ENCODE assay signal across 12 cellular contexts in the genomic region with DNA sequence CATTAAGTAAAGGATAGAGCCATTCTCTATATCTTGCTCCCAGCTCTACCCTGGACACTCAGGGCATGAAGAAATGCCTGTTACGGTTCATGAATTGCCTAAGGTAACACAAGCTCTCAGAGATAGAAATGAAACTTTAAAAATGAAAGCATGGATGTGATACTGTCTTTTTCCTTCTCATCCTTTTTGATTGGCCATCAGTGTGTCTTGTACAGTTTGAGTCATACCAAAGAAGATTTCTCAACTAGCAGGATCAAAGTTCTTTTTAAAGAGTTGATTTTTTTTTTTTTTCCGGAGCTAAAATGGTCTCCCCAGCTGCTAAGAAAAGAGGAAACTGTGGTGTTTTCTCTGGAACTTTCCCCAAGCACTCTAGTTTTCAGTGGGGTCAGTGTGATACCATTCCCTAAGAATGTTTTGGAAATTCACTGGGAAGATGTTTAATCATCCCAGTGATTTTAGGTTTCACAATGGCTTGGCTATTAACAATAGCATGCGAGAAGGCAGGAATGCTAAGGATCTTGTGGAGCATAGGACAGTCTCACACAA.
DNase-seq lines count a peak whose midpoint lies in the region; ATAC-seq and TF ChIP-seq lines count a peak whose summit lies in the region.
"Had no signal": no experiment of that assay in that cellular context is flagged by ENCODE, and none has a peak within 500 bp of the region (broad histone marks: within the 10 kb centered on the region; RNA-seq: fewer than 3 reads in every experiment).

No MANE protein-coding gene starts in this region.

- H3K9me3 ChIP-seq in ascending aorta, result no peaks in the 10 kb centered on the region

- intact Hi-C loops in ascending aorta (cut with DNase I), result loop anchor here (5.0 to 10.0 kb wide), 6 partner anchors 38 to 635 kb away; no protein-coding TSS in a partner anchor

- CTCF ChIA-PET in activated CD4-positive, alpha-beta T cell treated with anti-CD3 and anti-CD28 coated beads, Interleukin-2, amount 10 ng/mL, durations not matched to agents 7 days and 5 days (lab: Charles Lee), result no interaction called here

- H3K4me3 ChIP-seq in ascending aorta (peak overlapping the region in 1 of 2 donors; percentile 3), skin epidermis (no peak overlapping the region)

- peaks cover 6 to 18% of the 10 kb centered on the region in 2 donors for H3K4me1 ChIP-seq in ascending aorta

- H3K4me1 Mint-ChIP-seq in activated CD4-positive, alpha-beta T cell treated with anti-CD3 and anti-CD28 coated beads, Interleukin-2, amount 10 ng/mL, durations not matched to agents 7 days and 5 days, result peaks cover 3% of the 10 kb centered on the region

- H3K9me3 Mint-ChIP-seq in activated CD4-positive, alpha-beta T cell treated with anti-CD3 and anti-CD28 coated beads, Interleukin-2, amount 10 ng/mL, durations not matched to agents 7 days and 5 days, result no peaks in the 10 kb centered on the region

- no peaks in the 10 kb centered on the region for H3K36me3 Mint-ChIP-seq in activated CD4-positive, alpha-beta T cell treated with anti-CD3 and anti-CD28 coated beads, Interleukin-2, amount 10 ng/mL, durations not matched to agents 7 days and 5 days (ENCODE audit: low read depth)

- no peak for TF ChIP-seq CTCF in ascending aorta (IDR thresholded peaks at IDR 0.05)

- DNase-seq in HCEC 1CT (peak; percentile 86), ascending aorta (ENCODE audit: low spot score in 2 of 2) (no peak), hepatic stellate cell (ENCODE audit: low spot score) (peak; percentile 55), activated T-cell treated with anti-CD3 and anti-CD28 coated beads for 4 hours (no peak)
- no peak for DNase-seq in activated CD4-positive, alpha-beta T cell treated with anti-CD3 and anti-CD28 coated beads, Interleukin-2, amount 10 ng/mL, durations not matched to agents 7 days and 5 days
- DNase-seq: posterior cingulate gyrus had no signal

- POLR2A ChIA-PET in activated CD4-positive, alpha-beta T cell treated with anti-CD3 and anti-CD28 coated beads, Interleukin-2, amount 10 ng/mL, durations not matched to agents 7 days and 5 days (lab: Charles Lee), result no interaction called here

- peaks cover 6% of the 10 kb centered on the region for H3K27me3 Mint-ChIP-seq in activated CD4-positive, alpha-beta T cell treated with anti-CD3 and anti-CD28 coated beads, Interleukin-2, amount 10 ng/mL, durations not matched to agents 7 days and 5 days

- no peak overlapping the region for H3K4me3 Mint-ChIP-seq in activated CD4-positive, alpha-beta T cell treated with anti-CD3 and anti-CD28 coated beads, Interleukin-2, amount 10 ng/mL, durations not matched to agents 7 days and 5 days

- H3K27ac ChIP-seq in ascending aorta (peak overlapping the region; percentile 62 to 79), skin epidermis (peak overlapping the region in 12 of 21 experiments; percentile 5 to 75 (median 44))
- H3K27ac ChIP-seq: epithelial cell of prostate had no signal

- H3K27me3 ChIP-seq in ascending aorta, result no peaks in the 10 kb centered on the region

- ATAC-seq in HG03460 (IDR thresholded peaks at IDR 0.05; ENCODE audit: unreplicated experiment) (no peak), GM21360 (IDR thresholded peaks at IDR 0.05; ENCODE audit: unreplicated experiment) (no peak)
- ATAC-seq: HCT116, Panc1 had no signal

- no peak overlapping the region for H3K27ac Mint-ChIP-seq in activated CD4-positive, alpha-beta T cell treated with anti-CD3 and anti-CD28 coated beads, Interleukin-2, amount 10 ng/mL, durations not matched to agents 7 days and 5 days

- H3K36me3 ChIP-seq in ascending aorta, result no peaks in the 10 kb centered on the region

Comparison
In these comparisons a context has a peak if more than half of its experiments do, and no peak if none do; other contexts are left out.
1. DNase-seq: peak in HCEC 1CT (single experiment) and hepatic stellate cell (single experiment); none in ascending aorta (0 of 2), activated CD4-positive, alpha-beta T cell treated with anti-CD3 and anti-CD28 coated beads, Interleukin-2, amount 10 ng/mL, durations not matched to agents 7 days and 5 days (single experiment) and activated T-cell treated with anti-CD3 and anti-CD28 coated beads for 4 hours (single experiment).